Comparison of ENCODE assay signal across 1 cellular context in the genomic region with DNA sequence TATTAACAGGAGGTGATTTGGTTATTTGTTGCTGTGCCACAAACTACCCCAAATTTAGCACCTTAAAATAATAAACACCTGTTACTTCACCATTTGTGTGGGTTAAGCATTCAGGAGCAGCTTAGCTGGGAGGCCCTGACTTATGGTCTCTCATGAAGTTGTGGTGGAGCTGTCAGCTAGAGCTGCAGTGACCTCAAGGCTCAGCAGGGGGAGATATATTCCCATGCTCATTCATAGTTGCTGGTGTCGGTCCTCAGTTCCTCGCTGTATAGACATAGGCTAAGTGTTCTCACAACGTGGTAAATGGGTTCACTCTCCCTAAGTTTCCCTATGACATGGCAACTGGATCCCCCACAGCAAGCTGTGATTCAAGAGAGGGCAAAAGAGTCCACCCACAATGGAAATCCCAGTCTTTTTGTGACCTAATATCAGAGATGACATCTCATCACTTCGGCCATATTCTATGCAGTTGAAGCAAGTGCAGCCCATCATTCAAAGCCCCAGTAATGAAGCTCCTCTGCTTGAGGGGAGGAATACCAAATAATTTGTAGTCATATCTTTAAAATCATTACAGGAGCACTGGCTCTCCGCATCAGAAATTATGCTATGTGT.
TF ChIP-seq lines count a peak whose summit lies in the region.

No MANE protein-coding gene starts in this region.

TF ChIP-seq in SK-N-SH treated with all-trans-retinoic acid at 6 μM for 48 hours, 23 proteins besides CTCF, POLR2A, EP300 and RAD21 (continued from another document):
- TF ChIP-seq, protein P1, sequence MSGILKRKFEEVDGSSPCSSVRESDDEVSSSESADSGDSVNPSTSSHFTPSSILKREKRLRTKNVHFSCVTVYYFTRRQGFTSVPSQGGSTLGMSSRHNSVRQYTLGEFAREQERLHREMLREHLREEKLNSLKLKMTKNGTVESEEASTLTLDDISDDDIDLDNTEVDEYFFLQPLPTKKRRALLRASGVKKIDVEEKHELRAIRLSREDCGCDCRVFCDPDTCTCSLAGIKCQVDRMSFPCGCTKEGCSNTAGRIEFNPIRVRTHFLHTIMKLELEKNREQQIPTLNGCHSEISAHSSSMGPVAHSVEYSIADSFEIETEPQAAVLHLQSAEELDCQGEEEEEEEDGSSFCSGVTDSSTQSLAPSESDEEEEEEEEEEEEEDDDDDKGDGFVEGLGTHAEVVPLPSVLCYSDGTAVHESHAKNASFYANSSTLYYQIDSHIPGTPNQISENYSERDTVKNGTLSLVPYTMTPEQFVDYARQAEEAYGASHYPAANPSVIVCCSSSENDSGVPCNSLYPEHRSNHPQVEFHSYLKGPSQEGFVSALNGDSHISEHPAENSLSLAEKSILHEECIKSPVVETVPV (CRISPR knock-in tag; IDR thresholded peaks at IDR 0.05) = no peak
